In genomic region chr13:41313659-41314197, GRCh38 we compare ENCODE assay signal across 10 cellular contexts. TPM values are rescaled to one million over a fixed set of nuclear protein-coding genes. Genes with fewer than 3 reads are reported as not detected.
DNase-seq lines count a peak whose midpoint lies in the region; ATAC-seq, FAIRE-seq and TF ChIP-seq lines count a peak whose summit lies in the region.
"Had no signal": no experiment of that assay in that cellular context is flagged by ENCODE, and none has a peak within 500 bp of the region (broad histone marks: within the 10 kb centered on the region; RNA-seq: fewer than 3 reads in every experiment).

No MANE protein-coding gene starts in this region.

- TF ChIP-seq CTCF in BJ (IDR thresholded peaks at IDR 0.05; ENCODE audit: insufficient read depth, low read depth, low read length) (no peak), HEK293 (tag by site-specific recombination; IDR thresholded peaks at IDR 0.05) (no peak), keratinocyte (optimal IDR thresholded peaks at IDR 0.05 in 1 of 3, IDR thresholded peaks at IDR 0.05 in 1 of 3, conservative IDR thresholded peaks at IDR 0.05 in 1 of 3; ENCODE audit: extremely low read depth in 1 of 3, insufficient read depth in 2 of 3, low read length in 3 of 3) (no peak)

- H3K36me3 ChIP-seq in BJ (ENCODE audit: control insufficient read depth, insufficient read depth, low read length) (no peaks in the 10 kb centered on the region), HEK293 (ENCODE audit: control insufficient read depth in 2 of 2, insufficient read depth in 1 of 2, low read length in 2 of 2) (peaks cover 3 to 5% of the 10 kb centered on the region in 2 experiments; a peak in 2 of 3 replicates), keratinocyte (ENCODE audit: control insufficient read depth in 2 of 2, extremely low read depth in 1 of 2, insufficient read depth in 2 of 2, low read length in 2 of 2) (no peaks in the 10 kb centered on the region)
- H3K36me3 ChIP-seq: adrenal gland had no signal

- H3K27me3 ChIP-seq in BJ (ENCODE audit: control insufficient read depth, insufficient read depth, low read length), result no peaks in the 10 kb centered on the region
- no peaks in the 10 kb centered on the region for H3K27me3 ChIP-seq in keratinocyte (ENCODE audit: control insufficient read depth, extremely low read depth, insufficient read depth, low read length)
- H3K27me3 ChIP-seq: adrenal gland had no signal

- no peaks in the 10 kb centered on the region for H3K9me1 ChIP-seq in keratinocyte (ENCODE audit: control insufficient read depth, extremely low read depth, insufficient read depth, low read length)

- H2AFZ ChIP-seq in keratinocyte (ENCODE audit: control insufficient read depth, low read length), result no peak overlapping the region

- peak overlapping the region; percentile 79 for H3K4me2 ChIP-seq in keratinocyte (ENCODE audit: control insufficient read depth, extremely low read depth, insufficient read depth, low read depth, low read length)

- H3K9ac ChIP-seq in keratinocyte (ENCODE audit: control insufficient read depth, extremely low read depth, insufficient read depth, low read length), result peak overlapping the region; percentile 94

- H3K9me3 ChIP-seq in HEK293 (ENCODE audit: control insufficient read depth, insufficient read depth, low read depth, low read length) (no peaks in the 10 kb centered on the region), keratinocyte (ENCODE audit: control insufficient read depth, low read depth, low read length) (no peaks in the 10 kb centered on the region)
- H3K9me3 ChIP-seq: adrenal gland had no signal

- no peak overlapping the region for H3K27ac ChIP-seq in HEK293 (ENCODE audit: extremely low read depth, low read depth, low read length)
- H3K27ac ChIP-seq in keratinocyte (ENCODE audit: control insufficient read depth, insufficient read depth, low read length), result peak overlapping the region; percentile 94
- H3K27ac ChIP-seq: adrenal gland had no signal

- H3K27me3 Mint-ChIP-seq in activated CD8-positive, alpha-beta T cell treated with anti-CD3 and anti-CD28 coated beads, Interleukin-2, amount 10 ng/mL, durations not matched to agents 7 days and 5 days (ENCODE audit: low read depth), result no peaks in the 10 kb centered on the region

- H3K4me1 ChIP-seq in HEK293 (ENCODE audit: control insufficient read depth, insufficient read depth, low read length), result peaks cover 12% of the 10 kb centered on the region
- H3K4me1 ChIP-seq in keratinocyte (ENCODE audit: control insufficient read depth, extremely low read depth, insufficient read depth, low read length), result peaks cover 20% of the 10 kb centered on the region

- H3K36me3 Mint-ChIP-seq in activated CD8-positive, alpha-beta T cell treated with anti-CD3 and anti-CD28 coated beads, Interleukin-2, amount 10 ng/mL, durations not matched to agents 7 days and 5 days (ENCODE audit: low read depth), result peaks cover 24% of the 10 kb centered on the region

- H3K79me2 ChIP-seq in keratinocyte (ENCODE audit: control insufficient read depth, insufficient read depth, low read length), result peaks cover 71% of the 10 kb centered on the region

- no peak for ATAC-seq in activated CD8-positive, alpha-beta T cell treated with anti-CD3 and anti-CD28 coated beads, Interleukin-2, amount 10 ng/mL, durations not matched to agents 7 days and 5 days
- ATAC-seq in HG02588 (IDR thresholded peaks at IDR 0.05; ENCODE audit: unreplicated experiment), result no peak
- no peak for ATAC-seq in HG03520 (IDR thresholded peaks at IDR 0.05; ENCODE audit: unreplicated experiment)

- peak overlapping the region; percentile 32 for H3K27ac Mint-ChIP-seq in activated CD8-positive, alpha-beta T cell treated with anti-CD3 and anti-CD28 coated beads, Interleukin-2, amount 10 ng/mL, durations not matched to agents 7 days and 5 days

- H3K4me1 Mint-ChIP-seq in activated CD8-positive, alpha-beta T cell treated with anti-CD3 and anti-CD28 coated beads, Interleukin-2, amount 10 ng/mL, durations not matched to agents 7 days and 5 days (ENCODE audit: low read depth), result peaks cover 51% of the 10 kb centered on the region

- DNase-seq in BJ (ENCODE audit: low read depth) (no peak), keratinocyte (ENCODE audit: low read depth, low spot score) (no peak), LoVo (ENCODE audit: low spot score) (no peak), H4 (ENCODE audit: low spot score) (no peak)
- DNase-seq in activated CD8-positive, alpha-beta T cell treated with anti-CD3 and anti-CD28 coated beads, Interleukin-2, amount 10 ng/mL, durations not matched to agents 7 days and 5 days, result no peak
- DNase-seq: adrenal gland, NCI-H2029 treated with DMSO at 0.1 percent for 48 hours had no signal

- POLR2A ChIA-PET in BJ (lab: Charles Lee), result no interaction called here
- POLR2A ChIA-PET in HEK293 (lab: Yijun Ruan, JAX), result no interaction called here
- POLR2A ChIA-PET in activated CD8-positive, alpha-beta T cell treated with anti-CD3 and anti-CD28 coated beads, Interleukin-2, amount 10 ng/mL, durations not matched to agents 7 days and 5 days (lab: Charles Lee), result interaction anchor here (0.7 to 1.5 kb wide), 3 partner anchors 9 to 500 kb away, joined by 3 to 4 read pairs (median 3); no protein-coding TSS in a partner anchor

- H3K4me3 Mint-ChIP-seq in activated CD8-positive, alpha-beta T cell treated with anti-CD3 and anti-CD28 coated beads, Interleukin-2, amount 10 ng/mL, durations not matched to agents 7 days and 5 days, result peak overlapping the region; percentile 92

- dilution Hi-C loops in keratinocyte (cut with MboI; ENCODE audit: extremely low pct_ligation_motif_present, low sequenced_read_pairs), result no loop called here

- H3K4me3 ChIP-seq in BJ (ENCODE audit: low read depth, low read length) (peak overlapping the region; percentile 7; the same call in 1 of the 2 replicates), HEK293 (ENCODE audit: low read depth, low read length) (no peak overlapping the region), keratinocyte (ENCODE audit: control insufficient read depth in 2 of 3, extremely low read depth in 1 of 3, insufficient read depth in 2 of 3, low read depth in 1 of 3, low read length in 3 of 3) (peak overlapping the region in 2 of 3 experiments; percentile 94 to 98)

- CTCF ChIA-PET in BJ (lab: Yijun Ruan, JAX), result interaction anchor here (0.6 kb wide), 1 partner anchor 970 kb away, joined by 3 read pairs; no protein-coding TSS in a partner anchor
- CTCF ChIA-PET in HEK293 (lab: Yijun Ruan, JAX), result no interaction called here
- CTCF ChIA-PET in activated CD8-positive, alpha-beta T cell treated with anti-CD3 and anti-CD28 coated beads, Interleukin-2, amount 10 ng/mL, durations not matched to agents 7 days and 5 days (lab: Charles Lee), result interaction anchor here (1.6 kb wide), 1 partner anchor 18 kb away, joined by 3 read pairs; no protein-coding TSS in a partner anchor

- H4K20me1 ChIP-seq in keratinocyte (ENCODE audit: control insufficient read depth, extremely low read depth, insufficient read depth, low read length), result no peaks in the 10 kb centered on the region

- H3K9me3 Mint-ChIP-seq in activated CD8-positive, alpha-beta T cell treated with anti-CD3 and anti-CD28 coated beads, Interleukin-2, amount 10 ng/mL, durations not matched to agents 7 days and 5 days (ENCODE audit: insufficient read depth), result no peaks in the 10 kb centered on the region

- FAIRE-seq in keratinocyte (lab: Jason Lieb, UNC), result no peak

TF ChIP-seq in HEK293, 187 proteins besides CTCF, POLR2A, EP300 and RAD21 (continues in another document):
- no peak for TF ChIP-seq ZNF24 (tag by site-specific recombination; IDR thresholded peaks at IDR 0.05)
- peak; percentile 64; the same call in 1 of the 2 replicates for TF ChIP-seq ZNF548 (tag by site-specific recombination; IDR thresholded peaks at IDR 0.05)
- TF ChIP-seq ZBTB17 (tag by site-specific recombination; IDR thresholded peaks at IDR 0.05), result 0 out of 2 replicates have a peak, but pooled peaks have one; percentile 65

RNA-seq across cellular contexts. Expression of gene NAA16, which starts 2.7 kb away (rescaled TPM):
- polyA plus RNA-seq in BJ (2011; rRNA removed) (4.8 and 9.1 TPM in 2 replicates), keratinocyte (4.2 to 12.0 TPM (median 5.6 TPM) in 3 replicates)
- 4.0 and 5.2 TPM in 2 replicates for polyA minus RNA-seq in BJ (2011; rRNA and poly(A)+ RNA removed)
- 10 to 100 TPM; 36.7 to 38.7 TPM for total RNA-seq in activated CD8-positive, alpha-beta T cell treated with anti-CD3 and anti-CD28 coated beads, Interleukin-2, amount 10 ng/mL, durations not matched to agents 7 days and 5 days
- polyA plus RNA-seq in keratinocyte (2011; ENCODE audit: low read depth), result 13.7 TPM
- 2.8 and 5.9 TPM in 2 replicates for polyA plus RNA-seq in keratinocyte (2011; cell fraction: cytosol; rRNA removed)
- polyA plus RNA-seq in keratinocyte (2011; cell fraction: nucleus; rRNA removed), result 11.4 and 18.9 TPM in 2 replicates
- polyA plus RNA-seq in keratinocyte (2012; ENCODE audit: low replicate concordance), result 4.5 and 6.1 TPM in 2 replicates
- polyA minus RNA-seq in keratinocyte, result 1.5 to 14.7 TPM (median 3.7 TPM) in 3 replicates
- polyA minus RNA-seq in keratinocyte (2011; cell fraction: cytosol; rRNA and poly(A)+ RNA removed), result 4.0 TPM
- polyA minus RNA-seq in keratinocyte (2011; cell fraction: nucleus; rRNA and poly(A)+ RNA removed), result 8.3 and 12.2 TPM in 2 replicates
- 6.6 and 6.8 TPM in 2 replicates for total RNA-seq in H4 (2014; rRNA removed; shearing (Covaris generic))

RNA-seq across cellular contexts. Expression of gene MTRF1, which starts 50.4 kb away (rescaled TPM):
- polyA plus RNA-seq in BJ (2011; rRNA removed) (5.2 and 8.7 TPM in 2 replicates), keratinocyte (9.1 to 16.9 TPM (median 12.1 TPM) in 3 replicates)
- polyA minus RNA-seq in BJ (2011; rRNA and poly(A)+ RNA removed), result 5.6 and 5.9 TPM in 2 replicates
- total RNA-seq in activated CD8-positive, alpha-beta T cell treated with anti-CD3 and anti-CD28 coated beads, Interleukin-2, amount 10 ng/mL, durations not matched to agents 7 days and 5 days, result 10 to 100 TPM; 18.2 to 22.0 TPM
- polyA plus RNA-seq in keratinocyte (2011; ENCODE audit: low read depth), result 8.7 TPM
- 4.9 and 11.3 TPM in 2 replicates for polyA plus RNA-seq in keratinocyte (2011; cell fraction: cytosol; rRNA removed)
- 25.8 and 28.7 TPM in 2 replicates for polyA plus RNA-seq in keratinocyte (2011; cell fraction: nucleus; rRNA removed)
- polyA plus RNA-seq in keratinocyte (2012; ENCODE audit: low replicate concordance), result 6.8 and 7.4 TPM in 2 replicates
- polyA minus RNA-seq in keratinocyte, result 1.1 to 11.7 TPM (median 6.0 TPM) in 3 replicates
- 3.8 TPM for polyA minus RNA-seq in keratinocyte (2011; cell fraction: cytosol; rRNA and poly(A)+ RNA removed)
- polyA minus RNA-seq in keratinocyte (2011; cell fraction: nucleus; rRNA and poly(A)+ RNA removed), result 5.4 and 10.2 TPM in 2 replicates
- total RNA-seq in H4 (2014; rRNA removed; shearing (Covaris generic)), result 4.4 and 9.1 TPM in 2 replicates
